15 cellular contexts compared by ENCODE assay signal in genomic region chr5:119329701-119330100, GRCh38. TPM values are rescaled to one million over a fixed set of nuclear protein-coding genes. Genes with fewer than 3 reads are reported as not detected.
DNase-seq lines count a peak whose midpoint lies in the region; ATAC-seq, FAIRE-seq and TF ChIP-seq lines count a peak whose summit lies in the region.
"Had no signal": no experiment of that assay in that cellular context is flagged by ENCODE, and none has a peak within 500 bp of the region (broad histone marks: within the 10 kb centered on the region; RNA-seq: fewer than 3 reads in every experiment).

No MANE protein-coding gene starts in this region.

- no peaks in the 10 kb centered on the region for H3K9me3 ChIP-seq in mesenchymal stem cell (ENCODE audit: control insufficient read depth, low read length)
- H3K9me3 ChIP-seq in thymus (ENCODE audit: control insufficient read depth), result no peaks in the 10 kb centered on the region
- no peaks in the 10 kb centered on the region for H3K9me3 ChIP-seq in SK-N-SH
- no peaks in the 10 kb centered on the region for H3K9me3 ChIP-seq in kidney (ENCODE audit: control insufficient read depth in 1 of 2, low read length in 2 of 2)
- H3K9me3 ChIP-seq: ascending aorta had no signal

- no peak for ATAC-seq in activated T-cell treated with anti-CD3 and anti-CD28 coated beads, Interleukin-2, amount 50 U/mL, for 72 hours (replicated peaks in 1 of 2)

- H4K91ac ChIP-seq in mesenchymal stem cell (ENCODE audit: low read length), result no peak overlapping the region

- no peaks in the 10 kb centered on the region for H3K36me3 ChIP-seq in mesenchymal stem cell (ENCODE audit: control insufficient read depth in 1 of 2, insufficient read depth in 2 of 2, low read depth in 1 of 2, low read length in 2 of 2)
- H3K36me3 ChIP-seq in thymus (ENCODE audit: control insufficient read depth, insufficient read depth), result no peaks in the 10 kb centered on the region
- H3K36me3 ChIP-seq in SK-N-SH (replicated peaks in 1 of 2; ENCODE audit: control insufficient read depth in 1 of 2, insufficient read depth in 2 of 2, low read length in 1 of 2), result no peaks in the 10 kb centered on the region
- no peaks in the 10 kb centered on the region for H3K36me3 ChIP-seq in kidney (ENCODE audit: control insufficient read depth in 1 of 2, insufficient read depth in 2 of 2, low read length in 2 of 2)
- H3K36me3 ChIP-seq: ascending aorta had no signal

- no peaks in the 10 kb centered on the region for H4K20me1 ChIP-seq in SK-N-SH (ENCODE audit: insufficient read depth)

- H2AFZ ChIP-seq in mesenchymal stem cell (ENCODE audit: low read depth, low read length) (no peak overlapping the region), SK-N-SH (ENCODE audit: low read depth) (no peak overlapping the region)

- intact Hi-C loops in activated naive CD4-positive, alpha-beta T cell treated with anti-CD3 and anti-CD28 coated beads for 36 hours (cut with micrococcal nuclease), result loop anchor here (1.0 to 2.0 kb wide), 3 partner anchors 8 to 259 kb away; partner anchors contain the start of gene DMXL1
- intact Hi-C loops in kidney (cut with DNase I), result no loop called here

- H3K9ac ChIP-seq in mesenchymal stem cell (ENCODE audit: low read length) (no peak overlapping the region), SK-N-SH (no peak overlapping the region), kidney (ENCODE audit: low read length in 2 of 2) (no peak overlapping the region)

- no peak for DNase-seq in activated naive CD4-positive, alpha-beta T cell treated with anti-CD3 and anti-CD28 coated beads for 36 hours
- no peak for DNase-seq in activated naive CD4-positive, alpha-beta T cell (lab: John Stamatoyannopoulos, UW)
- DNase-seq in activated T-cell treated with anti-CD3 and anti-CD28 coated beads, Interleukin-2, amount 50 U/mL, for 72 hours, result no peak
- DNase-seq in mesenchymal stem cell (peak; percentile 94), SK-N-SH (no peak), kidney (no peak), NCI-H1694 treated with DMSO at 0.1 percent for 48 hours (lab: John Stamatoyannopoulos, UW) (no peak)
- DNase-seq: GOT3, MM.1S, NCI-H345, small intestine, SW 1271 had no signal

- H3K79me1 ChIP-seq in mesenchymal stem cell (replicated peaks; ENCODE audit: low read length, poor library complexity, severe bottlenecking), result peaks cover 19% of the 10 kb centered on the region

- 59% methylated on average over 5 of the region's 5 CpGs for WGBS in mesenchymal stem cell
- WGBS in thymus, result 91% methylated on average over 5 of the region's 5 CpGs
- WGBS in SK-N-SH (ENCODE audit: low lambda C conversion rate), result 93% methylated on average over 5 of the region's 5 CpGs

- peak overlapping the region in 1 of 2 experiments; percentile 25 for H2BK12ac ChIP-seq in mesenchymal stem cell (ENCODE audit: low read length in 2 of 2)

- H3K4me3 ChIP-seq in mesenchymal stem cell (ENCODE audit: insufficient read depth in 1 of 2, low read depth in 1 of 2, low read length in 2 of 2) (no peak overlapping the region), thymus (ENCODE audit: low read length) (no peak overlapping the region), SK-N-SH (ENCODE audit: low read depth in 2 of 2, low read length in 1 of 2) (no peak overlapping the region), kidney (ENCODE audit: low read length in 2 of 2) (no peak overlapping the region)
- H3K4me3 ChIP-seq: ascending aorta had no signal

- peak overlapping the region; percentile 63 for H2AK5ac ChIP-seq in mesenchymal stem cell (ENCODE audit: low read length, severe bottlenecking)

- POLR2A ChIA-PET in SK-N-SH (lab: Yijun Ruan, JAX), result no interaction called here

- H3K4me3 Mint-ChIP-seq in activated naive CD4-positive, alpha-beta T cell treated with anti-CD3 and anti-CD28 coated beads for 36 hours, result no peak overlapping the region
- peak overlapping the region; percentile 66 to 75 for H3K4me3 Mint-ChIP-seq in activated T-cell treated with anti-CD3 and anti-CD28 coated beads, Interleukin-2, amount 50 U/mL, for 72 hours

- no peak overlapping the region for H3K4me2 ChIP-seq in mesenchymal stem cell (ENCODE audit: low read length, poor library complexity, severe bottlenecking)
- H3K4me2 ChIP-seq in SK-N-SH, result no peak overlapping the region

- no peak for TF ChIP-seq EP300 in SK-N-SH (IDR thresholded peaks at IDR 0.05; ENCODE audit: borderline replicate concordance in 1 of 2, low read depth in 1 of 2, low read length in 1 of 2)

- H4K8ac ChIP-seq in mesenchymal stem cell (ENCODE audit: low read length), result no peak overlapping the region

- H3F3A ChIP-seq in SK-N-SH (replicated peaks; ENCODE audit: insufficient read depth), result peaks cover 10% of the 10 kb centered on the region

- H3K27ac ChIP-seq in mesenchymal stem cell (ENCODE audit: low read length, poor library complexity, severe bottlenecking) (no peak overlapping the region), thymus (ENCODE audit: low read depth) (peak overlapping the region; percentile 87), SK-N-SH (ENCODE audit: low read depth in 2 of 2, low read length in 1 of 2) (no peak overlapping the region), kidney (ENCODE audit: low read depth in 2 of 2, low read length in 2 of 2) (no peak overlapping the region)
- H3K27ac ChIP-seq: HL-60 had no signal

- no peak overlapping the region for H3K4ac ChIP-seq in mesenchymal stem cell (ENCODE audit: low read depth in 1 of 2, low read length in 2 of 2)

- peak overlapping the region; percentile 94 for H3K27ac Mint-ChIP-seq in activated naive CD4-positive, alpha-beta T cell treated with anti-CD3 and anti-CD28 coated beads for 36 hours
- peak overlapping the region; percentile 72 for H3K27ac Mint-ChIP-seq in activated T-cell treated with anti-CD3 and anti-CD28 coated beads, Interleukin-2, amount 50 U/mL, for 72 hours

- H3K4me1 ChIP-seq in mesenchymal stem cell (ENCODE audit: control insufficient read depth, insufficient read depth, low read depth, low read length) (peaks cover 10% of the 10 kb centered on the region), thymus (ENCODE audit: control insufficient read depth, insufficient read depth, low read length) (peaks cover 71% of the 10 kb centered on the region), SK-N-SH (ENCODE audit: control insufficient read depth in 1 of 2, insufficient read depth in 2 of 2, low read depth in 1 of 2, low read length in 1 of 2) (peaks cover 2 to 14% of the 10 kb centered on the region in 2 experiments; a peak in 2 of 4 replicates), kidney (ENCODE audit: control insufficient read depth in 1 of 2, insufficient read depth in 1 of 2, low read depth in 1 of 2, low read length in 2 of 2) (peaks cover 0 to 4% of the 10 kb centered on the region in 2 donors)

- no peaks in the 10 kb centered on the region for H3K27me3 ChIP-seq in mesenchymal stem cell (ENCODE audit: control insufficient read depth in 1 of 2, insufficient read depth in 1 of 2, low read length in 2 of 2)
- H3K27me3 ChIP-seq in thymus (ENCODE audit: control insufficient read depth, insufficient read depth), result no peaks in the 10 kb centered on the region
- H3K27me3 ChIP-seq in SK-N-SH (ENCODE audit: insufficient read depth), result no peaks in the 10 kb centered on the region
- H3K27me3 ChIP-seq: ascending aorta had no signal

- peaks cover 16% of the 10 kb centered on the region for H3K36me3 Mint-ChIP-seq in activated naive CD4-positive, alpha-beta T cell treated with anti-CD3 and anti-CD28 coated beads for 36 hours (ENCODE audit: low read depth)
- H3K36me3 Mint-ChIP-seq in activated T-cell treated with anti-CD3 and anti-CD28 coated beads, Interleukin-2, amount 50 U/mL, for 72 hours (ENCODE audit: insufficient read depth in 2 of 2), result peaks cover 1% of the 10 kb centered on the region in 2 donors

- peaks cover 42% of the 10 kb centered on the region for H3K79me2 ChIP-seq in SK-N-SH (ENCODE audit: insufficient read depth)

- no peak for FAIRE-seq in kidney (lab: Jason Lieb, UNC)
- FAIRE-seq: small intestine had no signal

- no peak overlapping the region for H3K23ac ChIP-seq in mesenchymal stem cell (ENCODE audit: low read length in 2 of 2)

- H2BK120ac ChIP-seq in mesenchymal stem cell (ENCODE audit: low read depth, low read length), result no peak overlapping the region

- TF ChIP-seq CTCF in SK-N-SH (IDR thresholded peaks at IDR 0.05) (no peak), kidney (IDR thresholded peaks at IDR 0.05; ENCODE audit: borderline replicate concordance, extremely low read depth, insufficient read depth) (no peak)

- CTCF ChIA-PET in activated naive CD4-positive, alpha-beta T cell treated with anti-CD3 and anti-CD28 coated beads for 36 hours (lab: Charles Lee), result interaction anchor here (0.9 to 4.2 kb wide), 9 partner anchors 10 to 82 kb away, joined by 3 to 26 read pairs (median 4); no protein-coding TSS in a partner anchor
- CTCF ChIA-PET in SK-N-SH (lab: Yijun Ruan, JAX), result interaction anchor here (1.0 to 1.4 kb wide), 2 partner anchors 14 to 83 kb away, joined by 3 to 6 read pairs; no protein-coding TSS in a partner anchor

- no peak overlapping the region for H3K14ac ChIP-seq in mesenchymal stem cell (ENCODE audit: low read length in 2 of 2)

- H2BK15ac ChIP-seq in mesenchymal stem cell (ENCODE audit: low read depth, poor library complexity, severe bottlenecking), result no peak overlapping the region

- H3K9me3 Mint-ChIP-seq in activated naive CD4-positive, alpha-beta T cell treated with anti-CD3 and anti-CD28 coated beads for 36 hours, result no peaks in the 10 kb centered on the region
- peaks cover 0 to 1% of the 10 kb centered on the region in 2 donors for H3K9me3 Mint-ChIP-seq in activated T-cell treated with anti-CD3 and anti-CD28 coated beads, Interleukin-2, amount 50 U/mL, for 72 hours

- no peaks in the 10 kb centered on the region for H3K27me3 Mint-ChIP-seq in activated naive CD4-positive, alpha-beta T cell treated with anti-CD3 and anti-CD28 coated beads for 36 hours (ENCODE audit: low read depth)
- H3K27me3 Mint-ChIP-seq in activated T-cell treated with anti-CD3 and anti-CD28 coated beads, Interleukin-2, amount 50 U/mL, for 72 hours (ENCODE audit: low read depth), result no peaks in the 10 kb centered on the region

- H3K18ac ChIP-seq in mesenchymal stem cell (ENCODE audit: low read depth in 1 of 2, low read length in 2 of 2), result peak overlapping the region in 1 of 2 experiments; percentile 95

- H2BK5ac ChIP-seq in mesenchymal stem cell (ENCODE audit: low read depth, low read length, poor library complexity, severe bottlenecking), result no peak overlapping the region

- no peak for TF ChIP-seq RAD21 in SK-N-SH (IDR thresholded peaks at IDR 0.05; ENCODE audit: low read length)

- H3K4me1 Mint-ChIP-seq in activated naive CD4-positive, alpha-beta T cell treated with anti-CD3 and anti-CD28 coated beads for 36 hours (ENCODE audit: low read depth), result peaks cover 90% of the 10 kb centered on the region
- peaks cover 97% of the 10 kb centered on the region for H3K4me1 Mint-ChIP-seq in activated T-cell treated with anti-CD3 and anti-CD28 coated beads, Interleukin-2, amount 50 U/mL, for 72 hours (ENCODE audit: low read depth)

- H3K9me2 ChIP-seq in SK-N-SH, result no peaks in the 10 kb centered on the region

RNA-seq across cellular contexts. Expression of gene TNFAIP8, which starts 26.1 kb away (rescaled TPM):
- total RNA-seq in activated naive CD4-positive, alpha-beta T cell treated with anti-CD3 and anti-CD28 coated beads for 36 hours, result 100 to 1,000 TPM; 141 to 142 TPM
- total RNA-seq in activated T-cell treated with anti-CD3 and anti-CD28 coated beads, Interleukin-2, amount 50 U/mL, for 72 hours, result 100 to 1,000 TPM; 117 to 137 TPM
- polyA plus RNA-seq in mesenchymal stem cell (2013, experiment 1 of 2), result 14.4 TPM
- polyA plus RNA-seq in mesenchymal stem cell (2013, experiment 2 of 2), result 15.0 TPM
- polyA plus RNA-seq in thymus, result 94.1 TPM
- 28.3 and 31.3 TPM in 2 replicates for polyA plus RNA-seq in SK-N-SH (2012; rRNA removed)
- 33.8 and 41.5 TPM in 2 replicates for polyA plus RNA-seq in SK-N-SH (2012; cell fraction: cytosol; rRNA removed)
- polyA plus RNA-seq in SK-N-SH (2012; cell fraction: nucleus; rRNA removed), result 11.7 and 15.5 TPM in 2 replicates
- 41.5 TPM for total RNA-seq in kidney
- 13.3 TPM for polyA plus RNA-seq in kidney (ENCODE audit: insufficient read depth, low read depth, low replicate concordance)
